23 cellular contexts compared by ENCODE assay signal in genomic region chr13:30362869-30363268, GRCh38. TPM values are rescaled to one million over a fixed set of nuclear protein-coding genes. Genes with fewer than 3 reads are reported as not detected.
DNase-seq lines count a peak whose midpoint lies in the region; ATAC-seq and TF ChIP-seq lines count a peak whose summit lies in the region.
"Had no signal": no experiment of that assay in that cellular context is flagged by ENCODE, and none has a peak within 500 bp of the region (broad histone marks: within the 10 kb centered on the region; RNA-seq: fewer than 3 reads in every experiment).

No MANE protein-coding gene starts in this region.

- H3K27ac Mint-ChIP-seq in activated naive CD4-positive, alpha-beta T cell treated with anti-CD3 and anti-CD28 coated beads, Interleukin-2, amount 50 U/mL, for 72 hours = no peak overlapping the region

- H3K9ac ChIP-seq in subcutaneous abdominal adipose tissue (ENCODE audit: low read length in 5 of 5) = peak overlapping the region in 2 of 5 donors; percentile 4 to 34

- ATAC-seq in activated naive CD4-positive, alpha-beta T cell treated with anti-CD3 and anti-CD28 coated beads, Interleukin-2, amount 50 U/mL, for 72 hours = no peak
- ATAC-seq in gastroesophageal sphincter = no peak

- peaks cover 0 to 6% of the 10 kb centered on the region in 2 donors for H3K36me3 Mint-ChIP-seq in activated naive CD4-positive, alpha-beta T cell treated with anti-CD3 and anti-CD28 coated beads, Interleukin-2, amount 50 U/mL, for 72 hours

- TF ChIP-seq POLR2A in gastroesophageal sphincter (IDR thresholded peaks at IDR 0.05) = no peak

- H3K36me3 ChIP-seq in right atrium auricular region = no peaks in the 10 kb centered on the region
- no peaks in the 10 kb centered on the region for H3K36me3 ChIP-seq in subcutaneous abdominal adipose tissue (ENCODE audit: control insufficient read depth in 5 of 5, insufficient read depth in 5 of 5, low read length in 5 of 5)
- H3K36me3 ChIP-seq in gastroesophageal sphincter = no peaks in the 10 kb centered on the region
- no peaks in the 10 kb centered on the region for H3K36me3 ChIP-seq in BE2C

- peak; percentile 16 for DNase-seq in EH (ENCODE audit: low read depth)
- peak; percentile 26 for DNase-seq in amniotic epithelial cell (ENCODE audit: low read depth)
- DNase-seq in right atrium auricular region (ENCODE audit: low spot score) = no peak
- no peak for DNase-seq in activated naive CD4-positive, alpha-beta T cell treated with anti-CD3 and anti-CD28 coated beads, Interleukin-2, amount 50 U/mL, for 72 hours (ENCODE audit: low spot score in 2 of 2)
- DNase-seq in NOMO-1 (lab: John Stamatoyannopoulos, UW; ENCODE audit: unreplicated experiment in 2 of 2) = no peak
- DNase-seq in BE2C = no peak
- DNase-seq: activated CD4-positive, alpha-beta T cell treated with anti-CD3 and anti-CD28 coated beads for 4 hours; activated CD8-positive, alpha-beta memory T cell treated with anti-CD3 and anti-CD28 coated beads, Interleukin-2, amount 50 U/mL, for 4 hours; activated naive CD4-positive, alpha-beta T cell; GOT3; MV-4-11; NCI-H2029 treated with DMSO at 0.1 percent for 48 hours; NCI-H524 treated with DMSO at 0.1 percent for 48 hours; OCI-M1; stimulated activated CD4-positive, alpha-beta T cell treated with anti-CD3 and anti-CD28 coated beads, Interleukin-2, amount 100 ng/mL, for 48 hours; substantia nigra; T1000 had no signal

- WGBS in gastroesophageal sphincter (ENCODE audit: low coverage in 1 of 2), 2 donors = 73 to 87% methylated on average over 6 to 12 of the region's 12 CpGs

- H3K4me1 ChIP-seq in right atrium auricular region (peaks cover 0 to 15% of the 10 kb centered on the region in 2 donors), subcutaneous abdominal adipose tissue (ENCODE audit: control insufficient read depth in 5 of 5, insufficient read depth in 5 of 5, low read length in 5 of 5) (peaks cover 0 to 48% (median 39%) of the 10 kb centered on the region in 5 donors), gastroesophageal sphincter (no peaks in the 10 kb centered on the region), BE2C (peaks cover 9% of the 10 kb centered on the region)

- H3K9me3 Mint-ChIP-seq in activated naive CD4-positive, alpha-beta T cell treated with anti-CD3 and anti-CD28 coated beads, Interleukin-2, amount 50 U/mL, for 72 hours = no peaks in the 10 kb centered on the region

- no peak for TF ChIP-seq EP300 in gastroesophageal sphincter (IDR thresholded peaks at IDR 0.05)

- H3K9me3 ChIP-seq in right atrium auricular region (no peaks in the 10 kb centered on the region), subcutaneous abdominal adipose tissue (ENCODE audit: control insufficient read depth in 5 of 5, low read length in 5 of 5) (no peaks in the 10 kb centered on the region), gastroesophageal sphincter (no peaks in the 10 kb centered on the region), BE2C (no peaks in the 10 kb centered on the region)
- H3K9me3 ChIP-seq: heart left ventricle had no signal

- H3K27ac ChIP-seq in right atrium auricular region (peak overlapping the region; percentile 10 to 32), subcutaneous abdominal adipose tissue (ENCODE audit: low read depth, low read length) (peak overlapping the region; percentile 71), gastroesophageal sphincter (peak overlapping the region in 1 of 4 donors; percentile 5)
- H3K27ac ChIP-seq: coronary artery had no signal

- no peak for TF ChIP-seq CTCF in right atrium auricular region (IDR thresholded peaks at IDR 0.05)
- TF ChIP-seq CTCF in gastroesophageal sphincter (IDR thresholded peaks at IDR 0.05) = no peak
- TF ChIP-seq CTCF in BE2C (IDR thresholded peaks at IDR 0.05; ENCODE audit: low read depth, low read length) = no peak

- H3K27me3 ChIP-seq in right atrium auricular region (no peaks in the 10 kb centered on the region), subcutaneous abdominal adipose tissue (ENCODE audit: control insufficient read depth in 5 of 5, insufficient read depth in 4 of 5, low read length in 5 of 5) (no peaks in the 10 kb centered on the region), gastroesophageal sphincter (no peaks in the 10 kb centered on the region), BE2C (no peaks in the 10 kb centered on the region)
- H3K27me3 ChIP-seq: heart left ventricle had no signal

- H3K4me3 ChIP-seq in right atrium auricular region = no peak overlapping the region
- peak overlapping the region in 2 of 5 donors; percentile 9 to 17 for H3K4me3 ChIP-seq in subcutaneous abdominal adipose tissue (ENCODE audit: low read depth in 1 of 5, low read length in 5 of 5)
- no peak overlapping the region for H3K4me3 ChIP-seq in gastroesophageal sphincter
- H3K4me3 ChIP-seq in BE2C (ENCODE audit: low read depth, low read length) = no peak overlapping the region
- H3K4me3 ChIP-seq: coronary artery, heart left ventricle had no signal

RNA-seq across cellular contexts. Expression of gene KATNAL1, which starts 55.5 kb away (rescaled TPM):
- 10 to 100 TPM; 22.2 to 37.9 TPM for total RNA-seq in right atrium auricular region
- 10 to 100 TPM; 17.4 to 19.1 TPM for total RNA-seq in activated naive CD4-positive, alpha-beta T cell treated with anti-CD3 and anti-CD28 coated beads, Interleukin-2, amount 50 U/mL, for 72 hours
- 10 to 100 TPM; 29.5 to 55.0 (median 42.9) TPM for total RNA-seq in gastroesophageal sphincter
- 5.9 TPM for polyA plus RNA-seq in BE2C (2012; ENCODE audit: insufficient read depth, insufficient read length, low read depth)

RNA-seq across cellular contexts. Expression of gene UBE2L5, which starts 59.4 kb away (rescaled TPM):
- total RNA-seq in right atrium auricular region (1 to 10 TPM in 1 of 2 donors, not detected in 1; 1.1 TPM), gastroesophageal sphincter (under 1 TPM in 1 of 4 donors, not detected in 3; 0.31 TPM)
- total RNA-seq in activated naive CD4-positive, alpha-beta T cell treated with anti-CD3 and anti-CD28 coated beads, Interleukin-2, amount 50 U/mL, for 72 hours = under 1 TPM in 1 of 2 donors, not detected in 1; 0.25 TPM
- 0.73 TPM for polyA plus RNA-seq in BE2C (2012; ENCODE audit: insufficient read depth, insufficient read length, low read depth)
- total RNA-seq: epithelial cell of proximal tubule, SK-MEL-5 had no signal
- polyA plus RNA-seq: heart left ventricle had no signal

Comparison
In these comparisons a context has a peak if more than half of its experiments do, and no peak if none do; other contexts are left out.
1. DNase-seq: peak in EH (single experiment) and amniotic epithelial cell (single experiment); none in right atrium auricular region (single experiment), activated naive CD4-positive, alpha-beta T cell treated with anti-CD3 and anti-CD28 coated beads, Interleukin-2, amount 50 U/mL, for 72 hours (0 of 2), NOMO-1 (0 of 2) and BE2C (single experiment).